1 cellular context compared by ENCODE assay signal in the genomic region with DNA sequence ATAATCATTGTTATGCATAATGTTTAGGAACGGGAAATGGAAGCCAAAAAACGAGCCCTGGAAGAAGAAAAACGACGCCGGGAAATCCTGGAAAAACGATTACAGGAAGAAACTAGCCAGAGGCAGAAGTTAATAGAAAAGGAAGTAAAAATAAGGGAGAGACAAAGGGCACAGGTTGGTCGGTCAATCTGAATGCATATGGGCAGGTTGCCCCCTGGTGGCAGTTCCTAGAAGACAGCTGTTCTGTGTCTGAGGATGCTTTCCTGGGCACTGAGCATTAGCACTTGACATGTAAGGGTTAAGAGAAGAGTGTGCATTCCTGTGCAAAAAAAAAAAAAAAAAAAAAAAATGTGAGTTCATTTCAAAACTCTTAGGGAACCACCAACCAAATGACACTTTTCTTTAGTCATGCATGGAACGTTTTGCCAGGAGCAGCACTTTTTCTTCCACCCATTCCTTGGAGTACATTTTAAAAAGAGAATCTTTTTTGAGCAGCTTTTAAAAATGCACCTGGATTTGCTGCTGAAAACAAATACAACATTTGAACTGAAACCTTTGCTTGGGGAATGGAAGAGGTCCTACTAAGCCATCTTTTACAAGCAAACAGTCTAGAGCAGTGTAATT.
TF ChIP-seq lines count a peak whose summit lies in the region.

No MANE protein-coding gene starts in this region.

TF ChIP-seq in GM12878, 131 proteins besides CTCF, POLR2A, EP300 and RAD21 (continued from another document):
- TF ChIP-seq, protein P1, sequence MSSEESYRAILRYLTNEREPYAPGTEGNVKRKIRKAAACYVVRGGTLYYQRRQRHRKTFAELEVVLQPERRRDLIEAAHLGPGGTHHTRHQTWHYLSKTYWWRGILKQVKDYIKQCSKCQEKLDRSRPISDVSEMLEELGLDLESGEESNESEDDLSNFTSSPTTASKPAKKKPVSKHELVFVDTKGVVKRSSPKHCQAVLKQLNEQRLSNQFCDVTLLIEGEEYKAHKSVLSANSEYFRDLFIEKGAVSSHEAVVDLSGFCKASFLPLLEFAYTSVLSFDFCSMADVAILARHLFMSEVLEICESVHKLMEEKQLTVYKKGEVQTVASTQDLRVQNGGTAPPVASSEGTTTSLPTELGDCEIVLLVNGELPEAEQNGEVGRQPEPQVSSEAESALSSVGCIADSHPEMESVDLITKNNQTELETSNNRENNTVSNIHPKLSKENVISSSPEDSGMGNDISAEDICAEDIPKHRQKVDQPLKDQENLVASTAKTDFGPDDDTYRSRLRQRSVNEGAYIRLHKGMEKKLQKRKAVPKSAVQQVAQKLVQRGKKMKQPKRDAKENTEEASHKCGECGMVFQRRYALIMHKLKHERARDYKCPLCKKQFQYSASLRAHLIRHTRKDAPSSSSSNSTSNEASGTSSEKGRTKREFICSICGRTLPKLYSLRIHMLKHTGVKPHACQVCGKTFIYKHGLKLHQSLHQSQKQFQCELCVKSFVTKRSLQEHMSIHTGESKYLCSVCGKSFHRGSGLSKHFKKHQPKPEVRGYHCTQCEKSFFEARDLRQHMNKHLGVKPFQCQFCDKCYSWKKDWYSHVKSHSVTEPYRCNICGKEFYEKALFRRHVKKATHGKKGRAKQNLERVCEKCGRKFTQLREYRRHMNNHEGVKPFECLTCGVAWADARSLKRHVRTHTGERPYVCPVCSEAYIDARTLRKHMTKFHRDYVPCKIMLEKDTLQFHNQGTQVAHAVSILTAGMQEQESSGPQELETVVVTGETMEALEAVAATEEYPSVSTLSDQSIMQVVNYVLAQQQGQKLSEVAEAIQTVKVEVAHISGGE (CRISPR knock-in tag; IDR thresholded peaks at IDR 0.05), result no peak
- TF ChIP-seq BRCA1 (IDR thresholded peaks at IDR 0.05; ENCODE audit: low read depth, low read length) (no peak), CBX3 (IDR thresholded peaks at IDR 0.05; ENCODE audit: borderline replicate concordance, low read depth) (no peak), MTA2 (IDR thresholded peaks at IDR 0.05; ENCODE audit: low read depth) (no peak), KLF5 (IDR thresholded peaks at IDR 0.05; ENCODE audit: partially characterized antibody) (no peak), EZH2 (IDR thresholded peaks at IDR 0.05; ENCODE audit: borderline replicate concordance, control insufficient read depth, low read depth, low read length) (no peak)
- TF ChIP-seq, protein P2, sequence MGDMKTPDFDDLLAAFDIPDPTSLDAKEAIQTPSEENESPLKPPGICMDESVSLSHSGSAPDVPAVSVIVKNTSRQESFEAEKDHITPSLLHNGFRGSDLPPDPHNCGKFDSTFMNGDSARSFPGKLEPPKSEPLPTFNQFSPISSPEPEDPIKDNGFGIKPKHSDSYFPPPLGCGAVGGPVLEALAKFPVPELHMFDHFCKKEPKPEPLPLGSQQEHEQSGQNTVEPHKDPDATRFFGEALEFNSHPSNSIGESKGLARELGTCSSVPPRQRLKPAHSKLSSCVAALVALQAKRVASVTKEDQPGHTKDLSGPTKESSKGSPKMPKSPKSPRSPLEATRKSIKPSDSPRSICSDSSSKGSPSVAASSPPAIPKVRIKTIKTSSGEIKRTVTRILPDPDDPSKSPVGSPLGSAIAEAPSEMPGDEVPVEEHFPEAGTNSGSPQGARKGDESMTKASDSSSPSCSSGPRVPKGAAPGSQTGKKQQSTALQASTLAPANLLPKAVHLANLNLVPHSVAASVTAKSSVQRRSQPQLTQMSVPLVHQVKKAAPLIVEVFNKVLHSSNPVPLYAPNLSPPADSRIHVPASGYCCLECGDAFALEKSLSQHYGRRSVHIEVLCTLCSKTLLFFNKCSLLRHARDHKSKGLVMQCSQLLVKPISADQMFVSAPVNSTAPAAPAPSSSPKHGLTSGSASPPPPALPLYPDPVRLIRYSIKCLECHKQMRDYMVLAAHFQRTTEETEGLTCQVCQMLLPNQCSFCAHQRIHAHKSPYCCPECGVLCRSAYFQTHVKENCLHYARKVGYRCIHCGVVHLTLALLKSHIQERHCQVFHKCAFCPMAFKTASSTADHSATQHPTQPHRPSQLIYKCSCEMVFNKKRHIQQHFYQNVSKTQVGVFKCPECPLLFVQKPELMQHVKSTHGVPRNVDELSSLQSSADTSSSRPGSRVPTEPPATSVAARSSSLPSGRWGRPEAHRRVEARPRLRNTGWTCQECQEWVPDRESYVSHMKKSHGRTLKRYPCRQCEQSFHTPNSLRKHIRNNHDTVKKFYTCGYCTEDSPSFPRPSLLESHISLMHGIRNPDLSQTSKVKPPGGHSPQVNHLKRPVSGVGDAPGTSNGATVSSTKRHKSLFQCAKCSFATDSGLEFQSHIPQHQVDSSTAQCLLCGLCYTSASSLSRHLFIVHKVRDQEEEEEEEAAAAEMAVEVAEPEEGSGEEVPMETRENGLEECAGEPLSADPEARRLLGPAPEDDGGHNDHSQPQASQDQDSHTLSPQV (IDR thresholded peaks at IDR 0.05), result no peak
